ENCODE assay signal across 8 cellular contexts in the genomic region with DNA sequence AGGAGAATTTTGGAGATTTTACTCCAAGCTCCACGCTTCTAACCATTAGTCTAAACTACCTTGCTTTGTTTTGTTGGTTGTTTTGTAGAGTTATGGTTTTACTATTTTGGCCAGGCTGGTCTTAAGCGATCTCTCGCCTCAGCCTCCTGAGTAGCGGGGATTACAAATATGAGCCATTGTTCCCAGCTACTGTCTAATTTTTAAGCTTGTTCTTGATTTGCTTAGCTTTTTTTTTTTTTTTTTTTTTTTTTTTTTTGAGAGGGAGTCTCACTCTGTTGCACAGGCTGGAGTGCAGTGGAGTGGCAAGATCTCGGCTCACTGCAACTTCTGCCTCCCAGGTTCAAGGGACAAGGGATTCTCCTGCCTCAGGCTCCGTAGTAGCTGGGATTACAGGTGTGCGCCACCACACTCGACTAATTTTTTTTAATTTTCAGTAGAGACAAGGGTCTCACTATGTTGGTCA. TPM values are rescaled to one million over a fixed set of nuclear protein-coding genes. Genes with fewer than 3 reads are reported as not detected.
DNase-seq lines count a peak whose midpoint lies in the region; ATAC-seq, FAIRE-seq and TF ChIP-seq lines count a peak whose summit lies in the region.

No MANE protein-coding gene starts in this region.

- ATAC-seq in HG03108 (IDR thresholded peaks at IDR 0.05; ENCODE audit: unreplicated experiment) = peak; percentile 24
- peak; percentile 48 to 59 for ATAC-seq in activated T-cell treated with anti-CD3 and anti-CD28 coated beads, Interleukin-2, amount 50 U/mL, for 72 hours (replicated peaks in 1 of 2)

- peak overlapping the region; percentile 99 for H3K4me3 Mint-ChIP-seq in activated T-cell treated with anti-CD3 and anti-CD28 coated beads, Interleukin-2, amount 50 U/mL, for 72 hours
- peak overlapping the region; percentile 94 to 99 (median 94) for H3K4me3 Mint-ChIP-seq in immature natural killer cell

- peak overlapping the region; percentile 15 for H3K27ac ChIP-seq in thymus (ENCODE audit: low read depth)

- H3K27ac Mint-ChIP-seq in activated T-cell treated with anti-CD3 and anti-CD28 coated beads, Interleukin-2, amount 50 U/mL, for 72 hours = peak overlapping the region; percentile 100
- H3K27ac Mint-ChIP-seq in immature natural killer cell = peak overlapping the region; percentile 94 to 98 (median 97)

- peaks cover 31% of the 10 kb centered on the region for H3K4me1 Mint-ChIP-seq in activated T-cell treated with anti-CD3 and anti-CD28 coated beads, Interleukin-2, amount 50 U/mL, for 72 hours (ENCODE audit: low read depth)
- peaks cover 36 to 48% of the 10 kb centered on the region in 2 donors for H3K4me1 Mint-ChIP-seq in immature natural killer cell

- H3K9me3 ChIP-seq in thymus (ENCODE audit: control insufficient read depth) = no peaks in the 10 kb centered on the region

- no peaks in the 10 kb centered on the region for H3K9me3 Mint-ChIP-seq in activated T-cell treated with anti-CD3 and anti-CD28 coated beads, Interleukin-2, amount 50 U/mL, for 72 hours
- no peaks in the 10 kb centered on the region for H3K9me3 Mint-ChIP-seq in immature natural killer cell

- peaks cover 11% of the 10 kb centered on the region for H3K4me1 ChIP-seq in thymus (ENCODE audit: control insufficient read depth, insufficient read depth, low read length)

- H3K4me3 ChIP-seq in thymus (ENCODE audit: low read length) = peak overlapping the region; percentile 66

- no peaks in the 10 kb centered on the region for H3K27me3 Mint-ChIP-seq in activated T-cell treated with anti-CD3 and anti-CD28 coated beads, Interleukin-2, amount 50 U/mL, for 72 hours (ENCODE audit: low read depth)
- peaks cover 3 to 8% (median 4%) of the 10 kb centered on the region in 3 donors for H3K27me3 Mint-ChIP-seq in immature natural killer cell (ENCODE audit: low read depth in 3 of 3)

- peaks cover 16% of the 10 kb centered on the region for H3K36me3 ChIP-seq in thymus (ENCODE audit: control insufficient read depth, insufficient read depth)

- no peak for FAIRE-seq in GM12892 (lab: Jason Lieb, UNC)

- H3K36me3 Mint-ChIP-seq in activated T-cell treated with anti-CD3 and anti-CD28 coated beads, Interleukin-2, amount 50 U/mL, for 72 hours (ENCODE audit: insufficient read depth in 2 of 2) = peaks cover 0 to 9% of the 10 kb centered on the region in 2 donors
- peaks cover 0 to 6% (median 0%) of the 10 kb centered on the region in 3 donors for H3K36me3 Mint-ChIP-seq in immature natural killer cell

- 73% methylated on average over 8 of the region's 8 CpGs for WGBS in thymus

- no peaks in the 10 kb centered on the region for H3K27me3 ChIP-seq in thymus (ENCODE audit: control insufficient read depth, insufficient read depth)

- no peak for DNase-seq in GM12892 (ENCODE audit: insufficient read length)
- peak; percentile 24 to 31 for DNase-seq in activated T-cell treated with anti-CD3 and anti-CD28 coated beads, Interleukin-2, amount 50 U/mL, for 72 hours
- no peak for DNase-seq in immature natural killer cell
- no peak for DNase-seq in stimulated activated CD4-positive, alpha-beta T cell treated with anti-CD3 and anti-CD28 coated beads, Interleukin-4, amount 100 ng/mL, for 24 hours
- no peak for DNase-seq in GM03348 (ENCODE audit: low spot score)
- DNase-seq in stimulated activated CD4-positive, alpha-beta T cell treated with anti-CD3 and anti-CD28 coated beads, Interleukin-4, amount 100 ng/mL, for 4 hours = no peak

- peak; percentile 90 for TF ChIP-seq POLR2A in GM12892 (IDR thresholded peaks at IDR 0.05; ENCODE audit: low read depth, low read length)

RNA-seq across cellular contexts. Expression of gene EFCAB12, which starts 28.5 kb away (rescaled TPM):
- polyA plus RNA-seq in GM12892 (2012; ENCODE audit: missing spikeins) = 0.76 TPM
- 1 to 10 TPM; 1.0 to 1.4 TPM for total RNA-seq in activated T-cell treated with anti-CD3 and anti-CD28 coated beads, Interleukin-2, amount 50 U/mL, for 72 hours
- polyA plus RNA-seq in immature natural killer cell (under 1 TPM in 1 of 3 donors, not detected in 2; 0.12 TPM), thymus (0.37 TPM)

RNA-seq across cellular contexts. Expression of gene MBD4, which starts 39.8 kb away (rescaled TPM):
- polyA plus RNA-seq in GM12892 (2012; ENCODE audit: missing spikeins) = 32.3 TPM
- 10 to 100 TPM; 55.3 to 60.9 TPM for total RNA-seq in activated T-cell treated with anti-CD3 and anti-CD28 coated beads, Interleukin-2, amount 50 U/mL, for 72 hours
- polyA plus RNA-seq in immature natural killer cell (10 to 100 TPM; 26.5 to 36.0 (median 29.2) TPM), thymus (28.8 TPM)

RNA-seq across cellular contexts. Expression of gene IFT122, which starts 40.1 kb away (rescaled TPM):
- polyA plus RNA-seq in GM12892 (2012; ENCODE audit: missing spikeins) = 7.1 TPM
- 10 to 100 TPM; 20.5 to 26.9 TPM for total RNA-seq in activated T-cell treated with anti-CD3 and anti-CD28 coated beads, Interleukin-2, amount 50 U/mL, for 72 hours
- polyA plus RNA-seq in immature natural killer cell (1 to 10 TPM; 5.7 to 7.0 (median 6.0) TPM), thymus (10.0 TPM)

Comparison
In these comparisons a context has a peak if more than half of its experiments do, and no peak if none do; other contexts are left out.
1. DNase-seq: peak in activated T-cell treated with anti-CD3 and anti-CD28 coated beads, Interleukin-2, amount 50 U/mL, for 72 hours (2 of 2); none in GM12892 (single experiment), immature natural killer cell (0 of 3), stimulated activated CD4-positive, alpha-beta T cell treated with anti-CD3 and anti-CD28 coated beads, Interleukin-4, amount 100 ng/mL, for 24 hours (single experiment), GM03348 (single experiment) and stimulated activated CD4-positive, alpha-beta T cell treated with anti-CD3 and anti-CD28 coated beads, Interleukin-4, amount 100 ng/mL, for 4 hours (0 of 2).